ENCODE assay signal across 8 cellular contexts in genomic region chr6:129709451-129709908, GRCh38. TPM values are rescaled to one million over a fixed set of nuclear protein-coding genes. Genes with fewer than 3 reads are reported as not detected.
DNase-seq lines count a peak whose midpoint lies in the region; ATAC-seq and TF ChIP-seq lines count a peak whose summit lies in the region.

No MANE protein-coding gene starts in this region.

- H3K4me3 Mint-ChIP-seq in WTC11: peak overlapping the region; percentile 93

- peaks cover 10% of the 10 kb centered on the region for H3K4me1 ChIP-seq in parathyroid adenoma

- TF ChIP-seq CTCF in AG10803 (conservative IDR thresholded peaks at IDR 0.05; ENCODE audit: low read length): no peak
- no peak for TF ChIP-seq CTCF in WTC11 (IDR thresholded peaks at IDR 0.05)
- TF ChIP-seq CTCF in parathyroid adenoma (IDR thresholded peaks at IDR 0.05): no peak

- no peaks in the 10 kb centered on the region for H3K36me3 Mint-ChIP-seq in WTC11

- peaks cover 40% of the 10 kb centered on the region for H3K4me1 Mint-ChIP-seq in WTC11

- POLR2A ChIA-PET in WTC11 (lab: Charles Lee): no interaction called here

- no peaks in the 10 kb centered on the region for H3K9me3 ChIP-seq in parathyroid adenoma (ENCODE audit: control insufficient read depth, low read length)

- H3K79me2 ChIP-seq in parathyroid adenoma: peaks cover 36% of the 10 kb centered on the region

- CTCF ChIA-PET in WTC11 (lab: Charles Lee): interaction anchor here (1.0 to 2.4 kb wide), 7 partner anchors 8 to 111 kb away, joined by 3 to 15 read pairs (median 5); no protein-coding TSS in a partner anchor

- H3K9ac ChIP-seq in parathyroid adenoma: no peak overlapping the region

- H3K9me3 Mint-ChIP-seq in WTC11: no peaks in the 10 kb centered on the region

- H3K27me3 ChIP-seq in parathyroid adenoma (ENCODE audit: control insufficient read depth, insufficient read depth, low read length): no peaks in the 10 kb centered on the region

- H3K4me3 ChIP-seq in AG10803 (ENCODE audit: low read length) (peak overlapping the region; percentile 78), parathyroid adenoma (ENCODE audit: low read depth, low read length) (peak overlapping the region; percentile 80)

- peak; percentile 84 for DNase-seq in AG10803 (ENCODE audit: low read depth)
- no peak for DNase-seq in WTC11 (ENCODE audit: low spot score)
- peak; percentile 40 for DNase-seq in glomerular visceral epithelial cell (ENCODE audit: extremely low spot score)
- DNase-seq in NCI-H2029 (lab: John Stamatoyannopoulos, UW): no peak
- no peak for DNase-seq in NCI-H1092 (lab: John Stamatoyannopoulos, UW)

- peak overlapping the region; percentile 83 for H2AFZ ChIP-seq in parathyroid adenoma

- H3K27me3 Mint-ChIP-seq in WTC11 (ENCODE audit: low read depth): no peaks in the 10 kb centered on the region; the same call in 1 of the 2 replicates

- peak overlapping the region; percentile 97 for H3K27ac Mint-ChIP-seq in WTC11

- no peaks in the 10 kb centered on the region for H3K36me3 ChIP-seq in parathyroid adenoma (ENCODE audit: control insufficient read depth, insufficient read depth, low read length)

- H3K4me2 ChIP-seq in parathyroid adenoma (ENCODE audit: low read length): peak overlapping the region; percentile 75

- H3K27ac ChIP-seq in parathyroid adenoma: peak overlapping the region; percentile 84

- peak; percentile 51 for ATAC-seq in GM19035 (IDR thresholded peaks at IDR 0.05; ENCODE audit: unreplicated experiment)
- ATAC-seq in HG03342 (IDR thresholded peaks at IDR 0.05; ENCODE audit: unreplicated experiment): peak; percentile 37
- no peak for ATAC-seq in WTC11

TF ChIP-seq in WTC11, 78 proteins besides CTCF, POLR2A, EP300 and RAD21:
- TF ChIP-seq TEAD1 (CRISPR knock-in tag; IDR thresholded peaks at IDR 0.05): no peak
- no peak for TF ChIP-seq GTF2I (CRISPR knock-in tag; conservative IDR thresholded peaks at IDR 0.05)
- no peak for TF ChIP-seq OVOL2 (CRISPR knock-in tag; IDR thresholded peaks at IDR 0.05; ENCODE audit: borderline replicate concordance)
- TF ChIP-seq ERG (CRISPR knock-in tag; IDR thresholded peaks at IDR 0.05): no peak
- TF ChIP-seq JUN (CRISPR knock-in tag; IDR thresholded peaks at IDR 0.05): no peak
- TF ChIP-seq ZMAT4 (CRISPR knock-in tag; IDR thresholded peaks at IDR 0.05): no peak
- TF ChIP-seq PRDM15 (CRISPR knock-in tag; IDR thresholded peaks at IDR 0.05): no peak
- no peak for TF ChIP-seq TCF7 (CRISPR knock-in tag; IDR thresholded peaks at IDR 0.05; ENCODE audit: low read depth)
- no peak for TF ChIP-seq ATF1 (CRISPR knock-in tag; IDR thresholded peaks at IDR 0.05)
- TF ChIP-seq IRF2 (CRISPR knock-in tag; IDR thresholded peaks at IDR 0.05; ENCODE audit: borderline replicate concordance, low read depth): no peak

RNA-seq across cellular contexts. Expression of gene ARHGAP18, which starts 0.5 kb away (rescaled TPM):
- total RNA-seq in WTC11 (2021): 3.7 to 4.6 TPM (median 4.4 TPM) in 3 replicates

Comparison
In these comparisons a context has a peak if more than half of its experiments do, and no peak if none do; other contexts are left out.
1. DNase-seq: peak in AG10803 (single experiment) and glomerular visceral epithelial cell (single experiment); none in WTC11 (single experiment), NCI-H2029 (single experiment) and NCI-H1092 (single experiment).